In the genomic region with DNA sequence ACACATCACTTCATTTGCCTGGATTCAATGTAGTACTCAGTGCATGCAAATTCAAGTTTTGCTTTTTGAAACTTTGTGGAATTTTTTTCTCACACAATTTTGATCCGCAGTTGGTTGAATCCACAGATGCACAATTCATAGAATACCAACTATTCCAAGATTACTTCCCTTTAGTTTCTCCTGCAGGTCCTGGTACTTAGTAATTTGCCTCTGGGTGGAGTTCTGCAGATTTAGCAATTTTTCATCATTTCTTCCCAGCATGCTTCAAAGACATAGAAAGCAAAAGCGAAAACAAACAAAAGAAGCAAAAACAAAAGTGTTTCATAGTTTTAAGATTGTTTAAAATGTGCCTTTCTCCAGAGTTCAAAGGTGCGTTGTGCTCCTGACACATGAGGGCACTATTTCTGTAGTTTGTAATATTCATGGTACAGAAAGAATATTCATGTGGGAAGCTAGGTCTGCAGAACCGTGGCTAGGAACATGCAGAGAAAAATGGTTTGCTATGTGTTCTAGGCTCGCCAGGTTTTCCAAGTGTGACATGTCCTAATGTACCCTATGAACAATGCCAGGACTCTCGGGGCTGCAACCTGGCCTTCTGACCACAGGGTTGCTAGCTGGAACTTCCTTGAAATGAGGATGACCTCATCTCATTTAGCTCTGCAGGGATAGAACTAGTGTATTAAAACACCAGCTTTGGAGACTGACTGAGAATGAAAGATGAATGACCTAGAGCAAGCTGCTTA, we compare ENCODE assay signal across 8 cellular contexts. TPM values are rescaled to one million over a fixed set of nuclear protein-coding genes. Genes with fewer than 3 reads are reported as not detected.
A peak's percentile ranks its signal among the peaks of the same experiment; 100 is the strongest.
DNase-seq lines count a peak whose midpoint lies in the region; ATAC-seq and TF ChIP-seq lines count a peak whose summit lies in the region.

No MANE protein-coding gene starts in this region.

- H3K4me1 Mint-ChIP-seq in activated B cell treated with CpG ODN at 0.5 μM for 24 hours, result peaks cover 43% of the 10 kb centered on the region

- no peaks in the 10 kb centered on the region for H3K36me3 ChIP-seq in neural cell (ENCODE audit: insufficient read depth, low read length)

- H3K9me3 Mint-ChIP-seq in activated B cell treated with CpG ODN at 0.5 μM for 24 hours, result no peaks in the 10 kb centered on the region

- ATAC-seq in GM21576 (IDR thresholded peaks at IDR 0.05; ENCODE audit: unreplicated experiment) (peak; percentile 73), activated B cell treated with CpG ODN at 0.5 μM for 24 hours (ENCODE audit: low read depth) (peak; percentile 66), HG03095 (IDR thresholded peaks at IDR 0.05; ENCODE audit: unreplicated experiment) (no peak)

- no peaks in the 10 kb centered on the region for H3K9me3 ChIP-seq in neural cell (ENCODE audit: low read length)

- TF ChIP-seq CTCF in activated B cell treated with CpG ODN at 0.5 μM for 24 hours (IDR thresholded peaks at IDR 0.05) (peak; percentile 56), neural cell (IDR thresholded peaks at IDR 0.05; ENCODE audit: poor library complexity, severe bottlenecking) (peak; percentile 58)

- TF ChIP-seq EP300 in neural cell (conservative IDR thresholded peaks at IDR 0.05; ENCODE audit: poor library complexity, severe bottlenecking), result no peak

- no peaks in the 10 kb centered on the region for H3F3A ChIP-seq in neural cell (ENCODE audit: insufficient read depth, low read length, poor library complexity, severe bottlenecking)

- H3K27ac ChIP-seq in neural cell (ENCODE audit: low read length), result no peak overlapping the region

- no peaks in the 10 kb centered on the region for H4K20me1 ChIP-seq in neural cell (ENCODE audit: insufficient read depth)

- H3K27me3 ChIP-seq in neural cell (ENCODE audit: insufficient read depth, low read depth, low read length), result no peaks in the 10 kb centered on the region

- H3K9ac ChIP-seq in neural cell (ENCODE audit: low read length), result no peak overlapping the region

- no peaks in the 10 kb centered on the region for H3K79me2 ChIP-seq in neural cell (replicated peaks; ENCODE audit: insufficient read depth, low read length)

- POLR2A ChIA-PET in activated B cell treated with CpG ODN at 0.5 μM for 24 hours (lab: Charles Lee), result interaction anchor here (0.7 to 7.3 kb wide), 16 partner anchors 17 to 336 kb away, joined by 3 to 321 read pairs (median 4); partner anchors contain the start of genes MPZL1 and RCSD1

- H3K27me3 Mint-ChIP-seq in activated B cell treated with CpG ODN at 0.5 μM for 24 hours, result no peaks in the 10 kb centered on the region

- no peak overlapping the region for H3K4me2 ChIP-seq in neural cell (ENCODE audit: low read length)

- peak; percentile 61 for TF ChIP-seq RAD21 in neural cell (conservative IDR thresholded peaks at IDR 0.05)

- CTCF ChIA-PET in activated B cell treated with CpG ODN at 0.5 μM for 24 hours (lab: Charles Lee), result interaction anchor here (0.8 to 6.5 kb wide), 38 partner anchors 9 to 482 kb away, joined by 3 to 229 read pairs (median 6); partner anchors contain the start of gene RCSD1

- H3K4me3 Mint-ChIP-seq in activated B cell treated with CpG ODN at 0.5 μM for 24 hours, result peak overlapping the region; percentile 48

- no peak overlapping the region for H2AFZ ChIP-seq in neural cell (ENCODE audit: low read depth, low read length)

- DNase-seq in NCI-H2171 treated with DMSO at 0.1 percent for 48 hours (lab: John Stamatoyannopoulos, UW), result peak; percentile 16
- DNase-seq in NCI-H2171 (lab: John Stamatoyannopoulos, UW), result no peak
- peak; percentile 48 for DNase-seq in KG1 (lab: John Stamatoyannopoulos, UW)
- DNase-seq in activated B cell treated with CpG ODN at 0.5 μM for 24 hours, result no peak
- peak; percentile 48 for DNase-seq in epidermal melanocyte (ENCODE audit: insufficient read length, low spot score)

- no peaks in the 10 kb centered on the region for H3K9me2 ChIP-seq in neural cell (ENCODE audit: insufficient read depth, low read length)

- H3K27ac Mint-ChIP-seq in activated B cell treated with CpG ODN at 0.5 μM for 24 hours, result peak overlapping the region; percentile 7

- no peaks in the 10 kb centered on the region for H3K36me3 Mint-ChIP-seq in activated B cell treated with CpG ODN at 0.5 μM for 24 hours (ENCODE audit: low read depth)

- intact Hi-C loops in activated B cell treated with CpG ODN at 0.5 μM for 24 hours (cut with micrococcal nuclease), result loop anchor here (1.0 to 5.0 kb wide), 5 partner anchors 30 to 482 kb away; partner anchors contain the start of gene RCSD1

- no peak overlapping the region for H3K4me3 ChIP-seq in neural cell (ENCODE audit: low read length)

TF ChIP-seq in neural cell, 6 proteins besides CTCF, POLR2A, EP300 and RAD21:
- TF ChIP-seq SMC3 (conservative IDR thresholded peaks at IDR 0.05; ENCODE audit: poor library complexity), result peak; percentile 63
- TF ChIP-seq, protein P1, sequence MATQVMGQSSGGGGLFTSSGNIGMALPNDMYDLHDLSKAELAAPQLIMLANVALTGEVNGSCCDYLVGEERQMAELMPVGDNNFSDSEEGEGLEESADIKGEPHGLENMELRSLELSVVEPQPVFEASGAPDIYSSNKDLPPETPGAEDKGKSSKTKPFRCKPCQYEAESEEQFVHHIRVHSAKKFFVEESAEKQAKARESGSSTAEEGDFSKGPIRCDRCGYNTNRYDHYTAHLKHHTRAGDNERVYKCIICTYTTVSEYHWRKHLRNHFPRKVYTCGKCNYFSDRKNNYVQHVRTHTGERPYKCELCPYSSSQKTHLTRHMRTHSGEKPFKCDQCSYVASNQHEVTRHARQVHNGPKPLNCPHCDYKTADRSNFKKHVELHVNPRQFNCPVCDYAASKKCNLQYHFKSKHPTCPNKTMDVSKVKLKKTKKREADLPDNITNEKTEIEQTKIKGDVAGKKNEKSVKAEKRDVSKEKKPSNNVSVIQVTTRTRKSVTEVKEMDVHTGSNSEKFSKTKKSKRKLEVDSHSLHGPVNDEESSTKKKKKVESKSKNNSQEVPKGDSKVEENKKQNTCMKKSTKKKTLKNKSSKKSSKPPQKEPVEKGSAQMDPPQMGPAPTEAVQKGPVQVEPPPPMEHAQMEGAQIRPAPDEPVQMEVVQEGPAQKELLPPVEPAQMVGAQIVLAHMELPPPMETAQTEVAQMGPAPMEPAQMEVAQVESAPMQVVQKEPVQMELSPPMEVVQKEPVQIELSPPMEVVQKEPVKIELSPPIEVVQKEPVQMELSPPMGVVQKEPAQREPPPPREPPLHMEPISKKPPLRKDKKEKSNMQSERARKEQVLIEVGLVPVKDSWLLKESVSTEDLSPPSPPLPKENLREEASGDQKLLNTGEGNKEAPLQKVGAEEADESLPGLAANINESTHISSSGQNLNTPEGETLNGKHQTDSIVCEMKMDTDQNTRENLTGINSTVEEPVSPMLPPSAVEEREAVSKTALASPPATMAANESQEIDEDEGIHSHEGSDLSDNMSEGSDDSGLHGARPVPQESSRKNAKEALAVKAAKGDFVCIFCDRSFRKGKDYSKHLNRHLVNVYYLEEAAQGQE (IDR thresholded peaks at IDR 0.05; ENCODE audit: borderline replicate concordance), result no peak
TF ChIP-seq in neural cell: peak in this region for 1.

RNA-seq across cellular contexts. Expression of gene RCSD1, which starts 30.0 kb away (rescaled TPM):
- 184 and 185 TPM in 2 replicates for total RNA-seq in activated B cell treated with CpG ODN at 0.5 μM for 24 hours
- not detected in 2 replicates for polyA plus RNA-seq in neural cell
- polyA minus RNA-seq in neural cell, result not detected in 2 replicates

RNA-seq across cellular contexts. Expression of gene CREG1, which starts 46.4 kb away (rescaled TPM):
- total RNA-seq in activated B cell treated with CpG ODN at 0.5 μM for 24 hours, result 3.1 and 3.8 TPM in 2 replicates
- 49.9 and 62.9 TPM in 2 replicates for polyA plus RNA-seq in neural cell
- polyA minus RNA-seq in neural cell, result 26.8 and 27.1 TPM in 2 replicates

Comparison
In these comparisons a context has a peak if more than half of its experiments do, and no peak if none do; other contexts are left out.
1. DNase-seq: peak in NCI-H2171 treated with DMSO at 0.1 percent for 48 hours (single experiment), KG1 (single experiment) and epidermal melanocyte (single experiment); none in NCI-H2171 (single experiment) and activated B cell treated with CpG ODN at 0.5 μM for 24 hours (single experiment).